Comparison of ENCODE assay signal across 8 cellular contexts in genomic region chr1:230067871-230068814, GRCh38. TPM values are rescaled to one million over a fixed set of nuclear protein-coding genes. Genes with fewer than 3 reads are reported as not detected.
DNase-seq lines count a peak whose midpoint lies in the region; ATAC-seq and TF ChIP-seq lines count a peak whose summit lies in the region.

No MANE protein-coding gene starts in this region.

- H3K4me2 ChIP-seq in SK-N-SH, result peak overlapping the region; percentile 91

- 2% methylated on average over 21 of the region's 65 CpGs for whole genome bisulfite sequencing in SK-N-SH (ENCODE audit: low lambda C conversion rate)

- no peaks in the 10 kb centered on the region for H3K36me3 Mint-ChIP-seq in MCF 10A (ENCODE audit: insufficient read depth, unreplicated experiment)

- H4K20me1 ChIP-seq in SK-N-SH (ENCODE audit: insufficient read depth), result peaks cover 52% of the 10 kb centered on the region

- H3K36me3 ChIP-seq in SK-N-SH (replicated peaks in 1 of 2; ENCODE audit: control insufficient read depth in 1 of 2, insufficient read depth in 2 of 2, low read length in 1 of 2), result no peaks in the 10 kb centered on the region

- no peaks in the 10 kb centered on the region for H3K27me3 Mint-ChIP-seq in MCF 10A (ENCODE audit: insufficient read depth, unreplicated experiment)

- H3K9me3 ChIP-seq in SK-N-SH, result no peaks in the 10 kb centered on the region

- peaks cover 19% of the 10 kb centered on the region for H3F3A ChIP-seq in SK-N-SH (replicated peaks; ENCODE audit: insufficient read depth)

- peak overlapping the region; percentile 86; the same call in 1 of the 2 replicates for H2AFZ ChIP-seq in SK-N-SH (ENCODE audit: low read depth)

- peaks cover 44% of the 10 kb centered on the region for H3K4me1 Mint-ChIP-seq in MCF 10A (ENCODE audit: insufficient read depth, unreplicated experiment)

- in situ Hi-C loops in ACHN (cut with HindIII; ENCODE audit: low pct_ligation_motif_present, low pct_unique_long_range_greater_than_20kb, low sequenced_read_pairs), result no loop called here

- TF ChIP-seq EP300 in SK-N-SH (IDR thresholded peaks at IDR 0.05; ENCODE audit: borderline replicate concordance in 1 of 2, low read depth in 1 of 2, low read length in 1 of 2), result no peak

- no peaks in the 10 kb centered on the region for H3K9me2 ChIP-seq in SK-N-SH

- peak overlapping the region; percentile 68 to 91 for H3K27ac ChIP-seq in SK-N-SH (ENCODE audit: low read depth in 2 of 2, low read length in 1 of 2)

- peak overlapping the region; percentile 97 to 98 for H3K4me3 ChIP-seq in SK-N-SH (ENCODE audit: low read depth in 2 of 2, low read length in 1 of 2)

- H3K27ac Mint-ChIP-seq in MCF 10A (ENCODE audit: low read depth, unreplicated experiment), result peak overlapping the region; percentile 59

- peaks cover 57% of the 10 kb centered on the region for H3K79me2 ChIP-seq in SK-N-SH (ENCODE audit: insufficient read depth)

- peak; percentile 13; the same call in 1 of the 2 replicates for TF ChIP-seq RAD21 in SK-N-SH (IDR thresholded peaks at IDR 0.05; ENCODE audit: low read length)

- no TSS peak for BruUV-seq in MCF 10A (replicated peaks; lab: Mats Ljungman, UMichigan)

- peak; percentile 13 for ATAC-seq in GM19351 (IDR thresholded peaks at IDR 0.05; ENCODE audit: unreplicated experiment)
- peak; percentile 50 for ATAC-seq in sciatic nerve

- intact Hi-C loops in MCF 10A (cut with micrococcal nuclease), result loop anchor here (1.0 to 5.0 kb wide), 11 partner anchors 16 to 407 kb away; no protein-coding TSS in a partner anchor
- intact Hi-C loops in sciatic nerve (cut with DNase I), result no loop called here

- peak overlapping the region; percentile 91 for H3K4me3 Mint-ChIP-seq in MCF 10A (ENCODE audit: unreplicated experiment)

- POLR2A ChIA-PET in SK-N-SH (lab: Yijun Ruan, JAX), result no interaction called here
- POLR2A ChIA-PET in MCF 10A (lab: Yijun Ruan, JAX), result interaction anchor here (0.7 to 7.5 kb wide), 12 partner anchors 11 to 509 kb away, joined by 3 to 166 read pairs (median 6); partner anchors contain the start of genes ABCB10, TAF5L and URB2

- no peaks in the 10 kb centered on the region for H3K9me3 Mint-ChIP-seq in MCF 10A (ENCODE audit: unreplicated experiment)

- 0 out of 2 replicates have a peak, but pooled peaks have one; percentile 15 for TF ChIP-seq CTCF in SK-N-SH (IDR thresholded peaks at IDR 0.05)
- TF ChIP-seq CTCF in MCF 10A (IDR thresholded peaks at IDR 0.05; ENCODE audit: unreplicated experiment), result peak; percentile 6

- H3K4me1 ChIP-seq in SK-N-SH (ENCODE audit: control insufficient read depth in 1 of 2, insufficient read depth in 2 of 2, low read depth in 1 of 2, low read length in 1 of 2), result peaks cover 23 to 28% of the 10 kb centered on the region in 2 experiments

- DNase-seq in ACHN, result peak; percentile 48
- DNase-seq in SK-N-SH, result peak; percentile 79
- peak; percentile 60 for DNase-seq in MCF 10A (ENCODE audit: unreplicated experiment)
- peak; percentile 68 for DNase-seq in iPS-NIHi11 (ENCODE audit: low spot score)
- no peak for DNase-seq in sciatic nerve (ENCODE audit: low spot score)
- no peak for DNase-seq in NCI-H446 (lab: John Stamatoyannopoulos, UW)
- no peak for DNase-seq in KG1 (lab: John Stamatoyannopoulos, UW)

- H3K27me3 ChIP-seq in SK-N-SH (ENCODE audit: insufficient read depth), result no peaks in the 10 kb centered on the region

- peak overlapping the region; percentile 90 for H3K9ac ChIP-seq in SK-N-SH

- CTCF ChIA-PET in SK-N-SH (lab: Yijun Ruan, JAX) (interaction anchor here (1.7 to 2.7 kb wide), 2 partner anchors 36 to 407 kb away, joined by 5 to 10 read pairs; no protein-coding TSS in a partner anchor), MCF 10A (lab: Yijun Ruan, JAX) (interaction anchor here (0.5 to 4.7 kb wide), 8 partner anchors 11 to 435 kb away, joined by 3 to 82 read pairs (median 4); no protein-coding TSS in a partner anchor)

TF ChIP-seq in SK-N-SH, 30 proteins besides CTCF, POLR2A, EP300 and RAD21:
- TF ChIP-seq FOSL2 (IDR thresholded peaks at IDR 0.05; ENCODE audit: borderline replicate concordance, low read depth) (no peak), TAF1 (IDR thresholded peaks at IDR 0.05; ENCODE audit: borderline replicate concordance, low read depth, low read length) (no peak), MAX (IDR thresholded peaks at IDR 0.05; ENCODE audit: low read depth) (no peak), FOXM1 (IDR thresholded peaks at IDR 0.05; ENCODE audit: low read depth) (no peak)

RNA-seq across cellular contexts. Expression of gene GALNT2, which starts 1.1 kb away (rescaled TPM):
- polyA plus RNA-seq in SK-N-SH (2012; rRNA removed), result 99.8 and 118 TPM in 2 replicates
- 81.8 and 111 TPM in 2 replicates for polyA plus RNA-seq in SK-N-SH (2012; cell fraction: cytosol; rRNA removed)
- 93.4 and 117 TPM in 2 replicates for polyA plus RNA-seq in SK-N-SH (2012; cell fraction: nucleus; rRNA removed)
- total RNA-seq in MCF 10A (2022) (104 and 114 TPM in 2 replicates), sciatic nerve (67.3 TPM)

Comparison
In these comparisons a context has a peak if more than half of its experiments do, and no peak if none do; other contexts are left out.
1. DNase-seq: peak in ACHN (single experiment), SK-N-SH (single experiment), MCF 10A (single experiment) and iPS-NIHi11 (single experiment); none in sciatic nerve (single experiment), NCI-H446 (0 of 2) and KG1 (single experiment).